In the genomic region with DNA sequence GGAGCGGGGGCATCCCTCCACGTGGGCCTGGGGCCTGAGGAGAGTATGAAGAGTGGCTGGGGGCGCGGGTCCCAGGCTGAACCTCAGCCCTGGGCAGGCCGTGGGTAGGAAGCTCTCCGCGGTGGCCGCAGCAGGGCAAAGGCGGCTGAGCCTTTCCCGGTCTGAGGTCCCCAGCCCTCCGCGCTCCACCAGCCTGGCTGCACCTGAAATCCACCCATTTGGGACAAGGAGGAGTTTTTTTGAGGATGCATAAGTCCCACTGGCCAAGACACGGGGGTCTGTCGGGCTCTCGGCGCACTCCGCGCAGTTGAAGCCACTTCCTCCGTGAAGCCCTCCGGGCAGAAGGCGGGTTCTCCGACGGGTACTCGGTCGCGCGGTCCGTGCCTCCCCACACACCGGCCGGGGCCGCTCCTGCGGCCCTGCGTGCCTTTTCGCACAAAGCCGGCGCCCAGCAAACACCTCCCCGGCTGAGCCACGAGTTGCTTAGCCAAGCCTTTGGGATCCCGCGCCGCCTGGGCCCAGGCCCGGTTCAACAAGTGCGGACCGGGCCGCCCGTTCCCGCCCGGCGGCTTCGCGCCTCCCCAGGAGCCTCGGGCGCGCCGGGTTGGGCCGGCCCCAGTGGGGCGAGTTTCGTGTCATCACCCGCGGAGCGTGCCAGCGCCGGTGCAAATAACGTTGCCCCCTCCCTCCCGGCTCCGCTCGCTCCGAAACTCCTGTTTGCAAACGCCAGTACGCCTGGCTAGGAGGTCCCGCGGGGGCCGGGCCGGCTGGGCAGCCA, we compare ENCODE assay signal across 10 cellular contexts. TPM values are rescaled to one million over a fixed set of nuclear protein-coding genes. Genes with fewer than 3 reads are reported as not detected.
DNase-seq lines count a peak whose midpoint lies in the region; ATAC-seq and TF ChIP-seq lines count a peak whose summit lies in the region.
"Had no signal": no experiment of that assay in that cellular context is flagged by ENCODE, and none has a peak within 500 bp of the region (broad histone marks: within the 10 kb centered on the region; RNA-seq: fewer than 3 reads in every experiment).

No MANE protein-coding gene starts in this region.

- 0 out of 2 replicates have a peak, but pooled peaks cover 2% of the 10 kb centered on the region for H3K9me2 ChIP-seq in GM23338 (ENCODE audit: insufficient read depth)

- H3K4me1 Mint-ChIP-seq in GM23338: peaks cover 44% of the 10 kb centered on the region
- peaks cover 11 to 25% of the 10 kb centered on the region in 2 donors for H3K4me1 Mint-ChIP-seq in natural killer cell treated with Interleukin-12 subunit alpha and Interleukin-12 subunit beta and Interleukin-15 and Interleukin-18, amount 100 ng/mL, for 72 hours (ENCODE audit: low read depth in 2 of 2)

- H3K9me3 Mint-ChIP-seq in GM23338: no peaks in the 10 kb centered on the region; the same call in 2 of the 3 replicates
- H3K9me3 Mint-ChIP-seq in natural killer cell treated with Interleukin-12 subunit alpha and Interleukin-12 subunit beta and Interleukin-15 and Interleukin-18, amount 100 ng/mL, for 72 hours: no peaks in the 10 kb centered on the region

- H3K27ac ChIP-seq in BLaER1 treated with 17β-estradiol and CSF1 and Interleukin-3, amounts not matched to agents 10 nM and 100 nM: no peak overlapping the region
- H3K27ac ChIP-seq in GM23338 (ENCODE audit: low read depth) (no peak overlapping the region), coronary artery (no peak overlapping the region)

- DNase-seq in GM23338 (ENCODE audit: low spot score) (peak; percentile 62), coronary artery (ENCODE audit: low spot score) (no peak), NCI-H1694 (lab: John Stamatoyannopoulos, UW) (no peak)
- DNase-seq in natural killer cell treated with Interleukin-12 subunit alpha and Interleukin-12 subunit beta and Interleukin-15 and Interleukin-18, amount 100 ng/mL, for 72 hours (ENCODE audit: low spot score): no peak

- peak overlapping the region in 1 of 11 experiments; percentile 19; a peak in 3 of 22 replicates for H3K9ac ChIP-seq in BLaER1 treated with 17β-estradiol and CSF1 and Interleukin-3, amounts not matched to agents 10 nM and 100 nM

- peaks cover 83 to 99% (median 93%) of the 10 kb centered on the region in 11 experiments for H3K27me3 ChIP-seq in BLaER1 treated with 17β-estradiol and CSF1 and Interleukin-3, amounts not matched to agents 10 nM and 100 nM
- H3K27me3 ChIP-seq in GM23338 (ENCODE audit: insufficient read depth): peaks cover 75% of the 10 kb centered on the region

- peak overlapping the region; percentile 24 to 66 (median 36); a peak in 13 of 20 replicates for H3K4me3 ChIP-seq in BLaER1 treated with 17β-estradiol and CSF1 and Interleukin-3, amounts not matched to agents 10 nM and 100 nM
- H3K4me3 ChIP-seq in GM23338 (peak overlapping the region; percentile 63), coronary artery (peak overlapping the region; percentile 62)
- H3K4me3 ChIP-seq: lung had no signal

- peaks cover 0 to 35% (median 19%) of the 10 kb centered on the region in 11 experiments; a peak in 15 of 22 replicates for H4K20me1 ChIP-seq in BLaER1 treated with 17β-estradiol and CSF1 and Interleukin-3, amounts not matched to agents 10 nM and 100 nM
- no peaks in the 10 kb centered on the region for H4K20me1 ChIP-seq in GM23338 (replicated peaks; ENCODE audit: insufficient read depth)

- H3K79me2 ChIP-seq in GM23338 (replicated peaks; ENCODE audit: insufficient read depth): no peaks in the 10 kb centered on the region; the same call in 1 of the 2 replicates

- peaks cover 24 to 58% (median 54%) of the 10 kb centered on the region in 10 experiments for H3K4me1 ChIP-seq in BLaER1 treated with 17β-estradiol and CSF1 and Interleukin-3, amounts not matched to agents 10 nM and 100 nM
- H3K4me1 ChIP-seq in GM23338 (ENCODE audit: insufficient read depth): peaks cover 29% of the 10 kb centered on the region
- H3K4me1 ChIP-seq: HAP-1 had no signal

- H3K36me3 ChIP-seq in BLaER1 treated with 17β-estradiol and CSF1 and Interleukin-3, amounts not matched to agents 10 nM and 100 nM: no peaks in the 10 kb centered on the region
- H3K36me3 ChIP-seq in GM23338 (ENCODE audit: insufficient read depth): no peaks in the 10 kb centered on the region
- H3K36me3 ChIP-seq: HAP-1 had no signal

- no peak for TF ChIP-seq CTCF in GM23338 (conservative IDR thresholded peaks at IDR 0.05; ENCODE audit: low read depth in 2 of 2)
- no peak for TF ChIP-seq CTCF in coronary artery (IDR thresholded peaks at IDR 0.05)

- 0 out of 2 replicates have a peak, but pooled peaks cover 5% of the 10 kb centered on the region for H3F3A ChIP-seq in GM23338 (replicated peaks; ENCODE audit: low read depth)

- no peaks in the 10 kb centered on the region for H3K9me3 ChIP-seq in BLaER1 treated with 17β-estradiol and CSF1 and Interleukin-3, amounts not matched to agents 10 nM and 100 nM (replicated peaks in 1 of 11)
- H3K9me3 ChIP-seq: HAP-1 had no signal

- peak overlapping the region; percentile 65 to 99 (median 79) for H3K4me2 ChIP-seq in BLaER1 treated with 17β-estradiol and CSF1 and Interleukin-3, amounts not matched to agents 10 nM and 100 nM
- H3K4me2 ChIP-seq in GM23338: peak overlapping the region; percentile 79

- no peaks in the 10 kb centered on the region; the same call in 2 of the 3 replicates for H3K36me3 Mint-ChIP-seq in GM23338 (ENCODE audit: low read depth)
- H3K36me3 Mint-ChIP-seq in natural killer cell treated with Interleukin-12 subunit alpha and Interleukin-12 subunit beta and Interleukin-15 and Interleukin-18, amount 100 ng/mL, for 72 hours: no peaks in the 10 kb centered on the region

- ATAC-seq in GM23338: peak; percentile 5
- ATAC-seq in natural killer cell treated with Interleukin-12 subunit alpha and Interleukin-12 subunit beta and Interleukin-15 and Interleukin-18, amount 100 ng/mL, for 72 hours: no peak
- ATAC-seq in HG02798 (IDR thresholded peaks at IDR 0.05; ENCODE audit: poor library complexity, unreplicated experiment): no peak
- ATAC-seq in GM21360 (IDR thresholded peaks at IDR 0.05; ENCODE audit: unreplicated experiment): no peak
- no peak for ATAC-seq in HG02588 (IDR thresholded peaks at IDR 0.05; ENCODE audit: unreplicated experiment)

- no peak overlapping the region for H3K27ac Mint-ChIP-seq in GM23338
- peak overlapping the region in 1 of 2 donors; percentile 33 for H3K27ac Mint-ChIP-seq in natural killer cell treated with Interleukin-12 subunit alpha and Interleukin-12 subunit beta and Interleukin-15 and Interleukin-18, amount 100 ng/mL, for 72 hours

- H3K27me3 Mint-ChIP-seq in GM23338 (ENCODE audit: insufficient read depth, low read depth, poor library complexity): peaks cover 67% of the 10 kb centered on the region
- peaks cover 20 to 33% of the 10 kb centered on the region in 2 donors for H3K27me3 Mint-ChIP-seq in natural killer cell treated with Interleukin-12 subunit alpha and Interleukin-12 subunit beta and Interleukin-15 and Interleukin-18, amount 100 ng/mL, for 72 hours

- peak overlapping the region; percentile 90 for H2AFZ ChIP-seq in GM23338

- H3K4me3 Mint-ChIP-seq in GM23338: peak overlapping the region; percentile 61
- H3K4me3 Mint-ChIP-seq in natural killer cell treated with Interleukin-12 subunit alpha and Interleukin-12 subunit beta and Interleukin-15 and Interleukin-18, amount 100 ng/mL, for 72 hours: peak overlapping the region; percentile 54

TF ChIP-seq in GM23338, 12 proteins besides CTCF, POLR2A, EP300 and RAD21:
- TF ChIP-seq EZH2 (IDR thresholded peaks at IDR 0.05; ENCODE audit: low read depth, unreplicated experiment) (peak; percentile 71), EZH2phosphoT487 (IDR thresholded peaks at IDR 0.05; ENCODE audit: unreplicated experiment) (peak; percentile 49), CREB1 (CRISPR knock-in tag; IDR thresholded peaks at IDR 0.05; ENCODE audit: low read depth) (no peak)
- TF ChIP-seq, protein P1, sequence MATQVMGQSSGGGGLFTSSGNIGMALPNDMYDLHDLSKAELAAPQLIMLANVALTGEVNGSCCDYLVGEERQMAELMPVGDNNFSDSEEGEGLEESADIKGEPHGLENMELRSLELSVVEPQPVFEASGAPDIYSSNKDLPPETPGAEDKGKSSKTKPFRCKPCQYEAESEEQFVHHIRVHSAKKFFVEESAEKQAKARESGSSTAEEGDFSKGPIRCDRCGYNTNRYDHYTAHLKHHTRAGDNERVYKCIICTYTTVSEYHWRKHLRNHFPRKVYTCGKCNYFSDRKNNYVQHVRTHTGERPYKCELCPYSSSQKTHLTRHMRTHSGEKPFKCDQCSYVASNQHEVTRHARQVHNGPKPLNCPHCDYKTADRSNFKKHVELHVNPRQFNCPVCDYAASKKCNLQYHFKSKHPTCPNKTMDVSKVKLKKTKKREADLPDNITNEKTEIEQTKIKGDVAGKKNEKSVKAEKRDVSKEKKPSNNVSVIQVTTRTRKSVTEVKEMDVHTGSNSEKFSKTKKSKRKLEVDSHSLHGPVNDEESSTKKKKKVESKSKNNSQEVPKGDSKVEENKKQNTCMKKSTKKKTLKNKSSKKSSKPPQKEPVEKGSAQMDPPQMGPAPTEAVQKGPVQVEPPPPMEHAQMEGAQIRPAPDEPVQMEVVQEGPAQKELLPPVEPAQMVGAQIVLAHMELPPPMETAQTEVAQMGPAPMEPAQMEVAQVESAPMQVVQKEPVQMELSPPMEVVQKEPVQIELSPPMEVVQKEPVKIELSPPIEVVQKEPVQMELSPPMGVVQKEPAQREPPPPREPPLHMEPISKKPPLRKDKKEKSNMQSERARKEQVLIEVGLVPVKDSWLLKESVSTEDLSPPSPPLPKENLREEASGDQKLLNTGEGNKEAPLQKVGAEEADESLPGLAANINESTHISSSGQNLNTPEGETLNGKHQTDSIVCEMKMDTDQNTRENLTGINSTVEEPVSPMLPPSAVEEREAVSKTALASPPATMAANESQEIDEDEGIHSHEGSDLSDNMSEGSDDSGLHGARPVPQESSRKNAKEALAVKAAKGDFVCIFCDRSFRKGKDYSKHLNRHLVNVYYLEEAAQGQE (IDR thresholded peaks at IDR 0.05; ENCODE audit: unreplicated experiment): no peak

RNA-seq across cellular contexts. Expression of a gene that starts 0.7 kb away (rescaled TPM):
- total RNA-seq in GM23338 (2014; rRNA removed; shearing (Covaris generic)): 3.3 and 5.1 TPM in 2 replicates
- polyA plus RNA-seq in GM23338 (2016; fragmentation: Nextera tagmentation; extraction: Ambion mirVana): 1.4 and 1.5 TPM in 2 replicates
- total RNA-seq in natural killer cell treated with Interleukin-12 subunit alpha and Interleukin-12 subunit beta and Interleukin-15 and Interleukin-18, amount 100 ng/mL, for 72 hours: not detected

RNA-seq across cellular contexts. Expression of a gene that starts 5.4 kb away (rescaled TPM):
- total RNA-seq in GM23338 (2014; rRNA removed; shearing (Covaris generic)): 12.5 and 16.1 TPM in 2 replicates
- polyA plus RNA-seq in GM23338 (2016; fragmentation: Nextera tagmentation; extraction: Ambion mirVana): 3.1 TPM in 2 replicates
- 10 to 100 TPM; 15.8 to 25.4 TPM for total RNA-seq in natural killer cell treated with Interleukin-12 subunit alpha and Interleukin-12 subunit beta and Interleukin-15 and Interleukin-18, amount 100 ng/mL, for 72 hours

RNA-seq across cellular contexts. Expression of a gene that starts 47.6 kb away (rescaled TPM):
- 0.49 TPM in 1 of 2 replicates, not detected in the other for total RNA-seq in GM23338 (2014; rRNA removed; shearing (Covaris generic))
- 1.2 and 2.4 TPM in 2 replicates for polyA plus RNA-seq in GM23338 (2016; fragmentation: Nextera tagmentation; extraction: Ambion mirVana)
- total RNA-seq in natural killer cell treated with Interleukin-12 subunit alpha and Interleukin-12 subunit beta and Interleukin-15 and Interleukin-18, amount 100 ng/mL, for 72 hours: 1 to 10 TPM in 1 of 2 donors, under 1 TPM in 1; 0.52 to 1.0 TPM
